ENCODE assay signal across 8 cellular contexts in genomic region chr1:28914228-28915035, GRCh38. TPM values are rescaled to one million over a fixed set of nuclear protein-coding genes. Genes with fewer than 3 reads are reported as not detected.
DNase-seq lines count a peak whose midpoint lies in the region; ATAC-seq and TF ChIP-seq lines count a peak whose summit lies in the region.

EPB41 (plus strand) TSS chr1:28914569; CDS start chr1:28987438, 72,869 bp downstream.

- peak; percentile 91 for ATAC-seq in GM23338
- peak; percentile 89 to 95 (median 91) for ATAC-seq in natural killer cell
- ATAC-seq in stimulated activated naive B cell treated with anti-CD40 and anti-IgM and Interleukin-4, amounts not matched to agents 10 μg/mL and 1 μg/mL and 100 μg/mL, for 72 hours (replicated peaks) = peak; percentile 94 to 96

- peaks cover 6% of the 10 kb centered on the region for H3K27me3 Mint-ChIP-seq in GM23338 (ENCODE audit: insufficient read depth, low read depth, poor library complexity)
- no peaks in the 10 kb centered on the region for H3K27me3 Mint-ChIP-seq in natural killer cell (ENCODE audit: low read depth in 2 of 2)
- H3K27me3 Mint-ChIP-seq in stimulated activated naive B cell treated with anti-CD40 and anti-IgM and Interleukin-4, amounts not matched to agents 10 μg/mL and 1 μg/mL and 100 μg/mL, for 72 hours = no peaks in the 10 kb centered on the region

- H3K4me1 ChIP-seq in GM23338 (ENCODE audit: insufficient read depth) = peaks cover 21% of the 10 kb centered on the region

- DNase-seq in DMS53 treated with DMSO at 0.1 percent for 48 hours (lab: John Stamatoyannopoulos, UW; ENCODE audit: unreplicated experiment) (peak; percentile 91), GM23338 (ENCODE audit: low spot score) (peak; percentile 99), LNCaP clone FGC (ENCODE audit: low read depth) (peak; percentile 78), RPMI7951 (ENCODE audit: low read depth) (peak; percentile 86), fibroblast of pulmonary artery (ENCODE audit: low read depth) (peak; percentile 87), natural killer cell (peak; percentile 89)
- DNase-seq in activated T-helper 1 cell treated with anti-CD3 and anti-CD28 coated beads, Interleukin-2, amount 50 U/mL, for 16 hours (ENCODE audit: low read depth in 1 of 2, low spot score in 1 of 2) = peak; percentile 82 to 85
- peak; percentile 87 for DNase-seq in stimulated activated naive B cell treated with anti-CD40 and anti-IgM and Interleukin-4, amounts not matched to agents 10 μg/mL and 1 μg/mL and 100 μg/mL, for 72 hours

- intact Hi-C loops in natural killer cell (cut with micrococcal nuclease) = loop anchor here (1.0 kb wide), 2 partner anchors 13 to 29 kb away; no protein-coding TSS in a partner anchor

- no peak within 1 kb of the TSS; the same call in 1 of the 2 replicates for H3K27ac ChIP-seq in GM23338 (ENCODE audit: low read depth)

- H3K9me3 Mint-ChIP-seq in GM23338 = no peaks in the 10 kb centered on the region
- no peaks in the 10 kb centered on the region for H3K9me3 Mint-ChIP-seq in natural killer cell
- no peaks in the 10 kb centered on the region for H3K9me3 Mint-ChIP-seq in stimulated activated naive B cell treated with anti-CD40 and anti-IgM and Interleukin-4, amounts not matched to agents 10 μg/mL and 1 μg/mL and 100 μg/mL, for 72 hours

- H4K20me1 ChIP-seq in GM23338 (replicated peaks; ENCODE audit: insufficient read depth) = peaks cover 20% of the 10 kb centered on the region; the same call in 1 of the 2 replicates

- H2AFZ ChIP-seq in GM23338 = peak within 1 kb of the TSS; percentile 96

- no peaks in the 10 kb centered on the region for H3F3A ChIP-seq in GM23338 (replicated peaks; ENCODE audit: low read depth)

- H3K36me3 Mint-ChIP-seq in GM23338 (ENCODE audit: low read depth) = no peaks in the 10 kb centered on the region; the same call in 2 of the 3 replicates
- H3K36me3 Mint-ChIP-seq in natural killer cell = no peaks in the 10 kb centered on the region
- peaks cover 5 to 8% of the 10 kb centered on the region in 2 donors for H3K36me3 Mint-ChIP-seq in stimulated activated naive B cell treated with anti-CD40 and anti-IgM and Interleukin-4, amounts not matched to agents 10 μg/mL and 1 μg/mL and 100 μg/mL, for 72 hours

- peaks cover 3% of the 10 kb centered on the region; the same call in 1 of the 2 replicates for H3K27me3 ChIP-seq in GM23338 (ENCODE audit: insufficient read depth)

- peak within 1 kb of the TSS; percentile 84 for H3K4me2 ChIP-seq in GM23338

- H3K9me2 ChIP-seq in GM23338 (ENCODE audit: insufficient read depth) = no peaks in the 10 kb centered on the region

- H3K27ac Mint-ChIP-seq in GM23338 (peak within 1 kb of the TSS; percentile 98), natural killer cell (peak within 1 kb of the TSS; percentile 86 to 90)
- peak within 1 kb of the TSS; percentile 88 for H3K27ac Mint-ChIP-seq in stimulated activated naive B cell treated with anti-CD40 and anti-IgM and Interleukin-4, amounts not matched to agents 10 μg/mL and 1 μg/mL and 100 μg/mL, for 72 hours

- H3K4me3 Mint-ChIP-seq in GM23338 (peak within 1 kb of the TSS; percentile 99), natural killer cell (peak within 1 kb of the TSS; percentile 93)
- H3K4me3 Mint-ChIP-seq in stimulated activated naive B cell treated with anti-CD40 and anti-IgM and Interleukin-4, amounts not matched to agents 10 μg/mL and 1 μg/mL and 100 μg/mL, for 72 hours = peak within 1 kb of the TSS; percentile 84 to 85

- TF ChIP-seq CTCF in GM23338 (conservative IDR thresholded peaks at IDR 0.05; ENCODE audit: low read depth in 2 of 2) = no peak
- no peak for TF ChIP-seq CTCF in LNCaP clone FGC (IDR thresholded peaks at IDR 0.05; ENCODE audit: control insufficient read depth, extremely low read depth, insufficient read depth)
- no peak for TF ChIP-seq CTCF in fibroblast of pulmonary artery (IDR thresholded peaks at IDR 0.05; ENCODE audit: low read length, missing control alignments)
- no peak for TF ChIP-seq CTCF in natural killer cell (IDR thresholded peaks at IDR 0.05)

- H3K4me3 ChIP-seq in GM23338 = peak within 1 kb of the TSS; percentile 78
- H3K4me3 ChIP-seq in LNCaP clone FGC (ENCODE audit: low read depth, low read length) = peak within 1 kb of the TSS; percentile 69
- H3K4me3 ChIP-seq in fibroblast of pulmonary artery (replicated peaks; ENCODE audit: low read depth, low read length) = peak within 1 kb of the TSS; percentile 55

- H3K36me3 ChIP-seq in GM23338 (ENCODE audit: insufficient read depth) = no peaks in the 10 kb centered on the region

- peaks cover 24% of the 10 kb centered on the region for H3K4me1 Mint-ChIP-seq in GM23338
- peaks cover 44 to 47% of the 10 kb centered on the region in 2 donors for H3K4me1 Mint-ChIP-seq in natural killer cell
- H3K4me1 Mint-ChIP-seq in stimulated activated naive B cell treated with anti-CD40 and anti-IgM and Interleukin-4, amounts not matched to agents 10 μg/mL and 1 μg/mL and 100 μg/mL, for 72 hours = peaks cover 31 to 56% of the 10 kb centered on the region in 2 donors

- H3K79me2 ChIP-seq in GM23338 (replicated peaks; ENCODE audit: insufficient read depth) = peaks cover 40% of the 10 kb centered on the region

TF ChIP-seq in GM23338, 12 proteins besides CTCF, POLR2A, EP300 and RAD21 (continues in another document):
- TF ChIP-seq CREB1 (CRISPR knock-in tag; IDR thresholded peaks at IDR 0.05; ENCODE audit: low read depth) = peak; percentile 24; the same call in 1 of the 2 replicates
- TF ChIP-seq ZNF462 (CRISPR knock-in tag; IDR thresholded peaks at IDR 0.05) = no peak
- no peak for TF ChIP-seq ETS1 (IDR thresholded peaks at IDR 0.05)

RNA-seq across cellular contexts. Expression of gene EPB41, which starts in this region (rescaled TPM):
- 108 and 112 TPM in 2 replicates for total RNA-seq in GM23338 (2014; rRNA removed; shearing (Covaris generic))
- polyA plus RNA-seq in GM23338 (2016; fragmentation: Nextera tagmentation; extraction: Ambion mirVana) = 25.4 and 26.8 TPM in 2 replicates
- total RNA-seq in RPMI7951 (2014; rRNA removed; shearing (Covaris generic)) = 12.1 and 12.8 TPM in 2 replicates
- total RNA-seq in natural killer cell = 100 to 1,000 TPM; 151 to 196 (median 172) TPM
